Comparison of ENCODE assay signal across 19 cellular contexts in genomic region chr12:132329739-132330548, GRCh38. TPM values are rescaled to one million over a fixed set of nuclear protein-coding genes. Genes with fewer than 3 reads are reported as not detected.
DNase-seq lines count a peak whose midpoint lies in the region; ATAC-seq and TF ChIP-seq lines count a peak whose summit lies in the region.
"Had no signal": no experiment of that assay in that cellular context is flagged by ENCODE, and none has a peak within 500 bp of the region (broad histone marks: within the 10 kb centered on the region; RNA-seq: fewer than 3 reads in every experiment).

No MANE protein-coding gene starts in this region.

- H3K23me2 ChIP-seq in H9 (ENCODE audit: insufficient read length, low read depth, low read length, poor library complexity, severe bottlenecking): no peaks in the 10 kb centered on the region

- H3K4ac ChIP-seq in H9 (ENCODE audit: low read depth, low read length): no peak overlapping the region
- no peak overlapping the region for H3K4ac ChIP-seq in neuronal stem cell (ENCODE audit: low read length)

- no peak overlapping the region for H3K4me2 ChIP-seq in H9 (ENCODE audit: insufficient read depth, insufficient read length, low read length)
- peak overlapping the region; percentile 48 for H3K4me2 ChIP-seq in neuronal stem cell (ENCODE audit: insufficient read depth, low read length, poor library complexity, severe bottlenecking)
- H3K4me2 ChIP-seq: SK-N-SH had no signal

- H2BK120ac ChIP-seq in H9 (ENCODE audit: low read depth, low read length, poor library complexity, severe bottlenecking) (no peak overlapping the region), neuronal stem cell (ENCODE audit: low read depth, low read length) (no peak overlapping the region)

- H3K27me3 Mint-ChIP-seq in H9 (ENCODE audit: low read depth): peaks cover 89% of the 10 kb centered on the region
- peaks cover 84% of the 10 kb centered on the region for H3K27me3 Mint-ChIP-seq in WTC11 (ENCODE audit: low read depth)

- POLR2A ChIA-PET in WTC11 (lab: Charles Lee): no interaction called here

- H4K5ac ChIP-seq in H9 (ENCODE audit: insufficient read length, low read depth, low read length): no peak overlapping the region

- H3K27me3 ChIP-seq in H9 (ENCODE audit: insufficient read depth, low read length) (peaks cover 43% of the 10 kb centered on the region), neuronal stem cell (ENCODE audit: control insufficient read depth in 3 of 3, insufficient read depth in 3 of 3, low read depth in 1 of 3, low read length in 3 of 3) (peaks cover 11 to 68% (median 45%) of the 10 kb centered on the region in 3 experiments)

- H2AFZ ChIP-seq in H9 (ENCODE audit: low read length) (no peak overlapping the region), neuronal stem cell (ENCODE audit: low read length) (no peak overlapping the region)

- H3K4me3 ChIP-seq in iPS-18c (ENCODE audit: insufficient read depth, low read depth, low read length) (peak overlapping the region; percentile 15; the same call in 1 of the 2 replicates), neuronal stem cell (ENCODE audit: low read length in 2 of 2) (no peak overlapping the region)

- H3K36me3 Mint-ChIP-seq in H9 (ENCODE audit: insufficient read depth in 1 of 3, low read depth in 3 of 3): no peaks in the 10 kb centered on the region
- H3K36me3 Mint-ChIP-seq in WTC11: no peaks in the 10 kb centered on the region

- H3K9ac ChIP-seq in H9 (ENCODE audit: extremely low read depth, insufficient read length, low read length) (no peak overlapping the region), neuronal stem cell (ENCODE audit: low read depth, low read length, poor library complexity) (peak overlapping the region; percentile 46)
- H3K9ac ChIP-seq: SK-N-SH had no signal

- TF ChIP-seq CTCF in H9 (conservative IDR thresholded peaks at IDR 0.05) (no peak), WTC11 (IDR thresholded peaks at IDR 0.05) (no peak)

- H2BK5ac ChIP-seq in H9 (ENCODE audit: insufficient read length, low read length): no peak overlapping the region
- no peak overlapping the region for H2BK5ac ChIP-seq in neuronal stem cell (ENCODE audit: low read length)

- H3K27ac Mint-ChIP-seq in H9 (no peak overlapping the region), WTC11 (no peak overlapping the region)

- H4K8ac ChIP-seq in H9 (replicated peaks; ENCODE audit: insufficient read length, low read depth, low read length) (no peak overlapping the region), neuronal stem cell (ENCODE audit: low read depth, low read length) (no peak overlapping the region)

- no peak overlapping the region for H3K14ac ChIP-seq in H9 (ENCODE audit: insufficient read depth, low read length)
- no peak overlapping the region for H3K14ac ChIP-seq in neuronal stem cell (ENCODE audit: low read length)

- H3K23ac ChIP-seq in H9 (ENCODE audit: insufficient read length, low read depth, low read length) (no peak overlapping the region), neuronal stem cell (ENCODE audit: low read depth, low read length, poor library complexity) (no peak overlapping the region)

- no peaks in the 10 kb centered on the region for H3K36me3 ChIP-seq in neuronal stem cell (replicated peaks in 1 of 2; ENCODE audit: control insufficient read depth in 2 of 2, insufficient read depth in 2 of 2, low read length in 2 of 2)

- H2BK20ac ChIP-seq in H9 (ENCODE audit: low read depth, low read length, poor library complexity, severe bottlenecking): no peak overlapping the region

- H3T11ph ChIP-seq in H9 (ENCODE audit: low read length): no peak overlapping the region

- peak overlapping the region; percentile 23 to 45; a peak in 3 of 5 replicates for H3K4me3 Mint-ChIP-seq in H9
- peak overlapping the region; percentile 26 for H3K4me3 Mint-ChIP-seq in WTC11

- no peak overlapping the region for H3K56ac ChIP-seq in H9 (ENCODE audit: insufficient read length, low read depth, low read length)

- H3K79me1 ChIP-seq in H9 (ENCODE audit: insufficient read depth, low read depth, low read length, poor library complexity, severe bottlenecking) (no peaks in the 10 kb centered on the region), neuronal stem cell (ENCODE audit: low read depth, low read length) (no peaks in the 10 kb centered on the region)

- DNase-seq in H9 (no peak), WTC11 (ENCODE audit: low spot score) (no peak), neuronal stem cell (ENCODE audit: low spot score) (peak; percentile 11), OCI-M1 (lab: John Stamatoyannopoulos, UW) (no peak)
- DNase-seq: DMS 273 treated with DMSO at 0.1 percent for 48 hours; NCI-H1436 treated with DMSO at 0.1 percent for 48 hours; NCI-H2107; NCI-H345; NCI-H526 treated with DMSO at 0.1 percent for 48 hours; NK-92 treated with Interleukin-12 subunit alpha and Interleukin-12 subunit beta, amount 100 ng/mL, for 24 hours; PC-3; SK-N-SH had no signal

- no peak overlapping the region for H2BK15ac ChIP-seq in H9 (ENCODE audit: low read depth, low read length)
- no peak overlapping the region for H2BK15ac ChIP-seq in neuronal stem cell (ENCODE audit: low read length)

- ATAC-seq in WTC11 (peak; percentile 25), HG02885 (IDR thresholded peaks at IDR 0.05; ENCODE audit: poor library complexity, unreplicated experiment) (no peak), HG03196 (IDR thresholded peaks at IDR 0.05; ENCODE audit: unreplicated experiment) (no peak)
- ATAC-seq: PC-3 had no signal

- WGBS in H9 (ENCODE audit: extremely low coverage, insufficient read length, low lambda C conversion rate): no CpG with 5 or more reads among the region's 49 CpGs
- WGBS in neuronal stem cell (ENCODE audit: extremely low coverage in 2 of 2, insufficient read length in 2 of 2, insufficient replicate concordance in 1 of 2), 2 donors: no CpG with 5 or more reads among the region's 49 CpGs

- H2AK5ac ChIP-seq in H9 (ENCODE audit: insufficient read length, low read length) (no peak overlapping the region), neuronal stem cell (ENCODE audit: low read depth, low read length) (no peak overlapping the region)

- H3K18ac ChIP-seq in H9 (ENCODE audit: insufficient read length, low read depth, low read length): no peak overlapping the region
- no peak overlapping the region for H3K18ac ChIP-seq in neuronal stem cell (ENCODE audit: low read length)

- no peak overlapping the region for H4K91ac ChIP-seq in H9 (ENCODE audit: insufficient read length, low read depth, low read length)
- no peak overlapping the region for H4K91ac ChIP-seq in neuronal stem cell (ENCODE audit: low read depth, low read length, poor library complexity)

- H3K27ac ChIP-seq in H9 (ENCODE audit: insufficient read length, low read depth, low read length): no peak overlapping the region
- no peak overlapping the region for H3K27ac ChIP-seq in neuronal stem cell (replicated peaks; ENCODE audit: low read length)

- H3K9me3 ChIP-seq in H9 (ENCODE audit: control insufficient read depth, low read depth, low read length): no peaks in the 10 kb centered on the region
- no peaks in the 10 kb centered on the region for H3K9me3 ChIP-seq in iPS-18c (ENCODE audit: control insufficient read depth, insufficient read depth, low read length)
- peaks cover 0 to 4% of the 10 kb centered on the region in 2 donors for H3K9me3 ChIP-seq in neuronal stem cell (replicated peaks in 1 of 2; ENCODE audit: control insufficient read depth in 2 of 2, insufficient read depth in 1 of 2, low read depth in 1 of 2, low read length in 2 of 2)
- H3K9me3 ChIP-seq: SK-N-SH had no signal

- H3K4me1 Mint-ChIP-seq in H9 (peaks cover 5 to 16% of the 10 kb centered on the region in 2 experiments), WTC11 (no peaks in the 10 kb centered on the region)

- H2BK12ac ChIP-seq in H9 (ENCODE audit: insufficient read length, low read depth, low read length) (no peak overlapping the region), neuronal stem cell (ENCODE audit: low read length) (no peak overlapping the region)

- H4K20me1 ChIP-seq in H9 (ENCODE audit: control insufficient read depth, insufficient read depth, insufficient read length): no peaks in the 10 kb centered on the region

- H3K79me2 ChIP-seq in H9 (ENCODE audit: insufficient read depth, low read length): no peaks in the 10 kb centered on the region

- CTCF ChIA-PET in WTC11 (lab: Charles Lee): interaction anchor here (0.8 to 4.2 kb wide), 11 partner anchors 8 to 231 kb away, joined by 3 to 43 read pairs (median 6); no protein-coding TSS in a partner anchor

- H3K4me1 ChIP-seq in H9 (ENCODE audit: insufficient read depth, low read length) (no peaks in the 10 kb centered on the region), neuronal stem cell (ENCODE audit: control insufficient read depth in 2 of 2, insufficient read depth in 1 of 2, low read depth in 1 of 2, low read length in 2 of 2) (peaks cover 0 to 4% of the 10 kb centered on the region in 2 donors)

- H3K9me3 Mint-ChIP-seq in H9 (peaks cover 0 to 10% of the 10 kb centered on the region in 2 experiments; a peak in 3 of 5 replicates), WTC11 (peaks cover 3% of the 10 kb centered on the region; the same call in 1 of the 2 replicates)

TF ChIP-seq in WTC11, 78 proteins besides CTCF, POLR2A, EP300 and RAD21 (continues in another document):
- TF ChIP-seq ZNF423 (CRISPR knock-in tag; IDR thresholded peaks at IDR 0.05): 0 out of 2 replicates have a peak, but pooled peaks have one; percentile 7
- no peak for TF ChIP-seq FOXP4 (CRISPR knock-in tag; IDR thresholded peaks at IDR 0.05)
- no peak for TF ChIP-seq IRF1 (CRISPR knock-in tag; IDR thresholded peaks at IDR 0.05)
- TF ChIP-seq ZNF232 (CRISPR knock-in tag; IDR thresholded peaks at IDR 0.05): no peak

RNA-seq across cellular contexts. Expression of gene GALNT9, which starts 0.6 kb away (rescaled TPM):
- 0.35 and 0.88 TPM in 2 replicates for total RNA-seq in H9 (2021)
- 0.66 to 1.1 TPM (median 0.90 TPM) in 3 replicates for total RNA-seq in WTC11 (2021)
- 0.13 TPM for polyA plus RNA-seq in neuronal stem cell (2013, experiment 1 of 2)
- polyA plus RNA-seq in neuronal stem cell (2013, experiment 2 of 2): 0.14 TPM
- total RNA-seq: HT-29 had no signal
- polyA plus RNA-seq: AG04450; BJ; CD8-positive, alpha-beta memory T cell; SK-N-SH had no signal
